1 cellular context compared by ENCODE assay signal in the genomic region with DNA sequence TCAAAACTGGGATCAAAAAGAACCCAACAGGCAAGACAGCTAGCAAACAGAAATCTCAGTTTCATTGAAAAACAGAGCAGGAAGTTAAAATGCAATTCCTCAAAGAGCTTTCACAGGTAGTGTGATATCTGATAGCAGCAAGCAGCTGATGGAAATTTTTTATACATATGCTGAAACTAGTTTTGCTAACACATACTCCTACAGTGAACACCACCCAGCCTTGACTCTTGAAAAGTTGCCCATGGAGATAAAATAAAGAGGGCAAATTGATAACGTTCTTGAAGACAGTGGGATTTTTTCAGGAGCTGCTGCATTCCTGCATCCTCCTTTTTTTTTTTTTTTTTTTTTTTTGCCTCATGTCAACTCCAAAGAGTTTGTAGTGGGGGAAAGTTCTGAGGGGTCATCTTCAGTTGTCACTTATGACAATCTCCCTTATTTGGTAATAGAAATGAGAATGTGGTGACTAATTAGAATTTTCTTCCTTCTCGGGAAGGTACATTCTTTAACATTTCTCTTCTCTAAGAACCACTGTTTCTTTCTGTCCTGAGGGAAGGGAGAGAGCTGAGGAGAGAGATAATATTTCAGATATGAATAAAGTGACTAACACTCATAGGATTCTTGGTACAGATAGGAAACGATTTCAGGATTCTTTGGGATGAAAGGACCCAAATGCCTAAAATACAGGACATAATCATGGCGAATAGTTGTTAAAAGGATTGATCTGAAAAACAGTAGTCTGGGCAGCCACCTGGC.
TF ChIP-seq lines count a peak whose summit lies in the region.

No MANE protein-coding gene starts in this region.

TF ChIP-seq in GM23338, 12 proteins besides CTCF, POLR2A, EP300 and RAD21:
- TF ChIP-seq, protein P1, sequence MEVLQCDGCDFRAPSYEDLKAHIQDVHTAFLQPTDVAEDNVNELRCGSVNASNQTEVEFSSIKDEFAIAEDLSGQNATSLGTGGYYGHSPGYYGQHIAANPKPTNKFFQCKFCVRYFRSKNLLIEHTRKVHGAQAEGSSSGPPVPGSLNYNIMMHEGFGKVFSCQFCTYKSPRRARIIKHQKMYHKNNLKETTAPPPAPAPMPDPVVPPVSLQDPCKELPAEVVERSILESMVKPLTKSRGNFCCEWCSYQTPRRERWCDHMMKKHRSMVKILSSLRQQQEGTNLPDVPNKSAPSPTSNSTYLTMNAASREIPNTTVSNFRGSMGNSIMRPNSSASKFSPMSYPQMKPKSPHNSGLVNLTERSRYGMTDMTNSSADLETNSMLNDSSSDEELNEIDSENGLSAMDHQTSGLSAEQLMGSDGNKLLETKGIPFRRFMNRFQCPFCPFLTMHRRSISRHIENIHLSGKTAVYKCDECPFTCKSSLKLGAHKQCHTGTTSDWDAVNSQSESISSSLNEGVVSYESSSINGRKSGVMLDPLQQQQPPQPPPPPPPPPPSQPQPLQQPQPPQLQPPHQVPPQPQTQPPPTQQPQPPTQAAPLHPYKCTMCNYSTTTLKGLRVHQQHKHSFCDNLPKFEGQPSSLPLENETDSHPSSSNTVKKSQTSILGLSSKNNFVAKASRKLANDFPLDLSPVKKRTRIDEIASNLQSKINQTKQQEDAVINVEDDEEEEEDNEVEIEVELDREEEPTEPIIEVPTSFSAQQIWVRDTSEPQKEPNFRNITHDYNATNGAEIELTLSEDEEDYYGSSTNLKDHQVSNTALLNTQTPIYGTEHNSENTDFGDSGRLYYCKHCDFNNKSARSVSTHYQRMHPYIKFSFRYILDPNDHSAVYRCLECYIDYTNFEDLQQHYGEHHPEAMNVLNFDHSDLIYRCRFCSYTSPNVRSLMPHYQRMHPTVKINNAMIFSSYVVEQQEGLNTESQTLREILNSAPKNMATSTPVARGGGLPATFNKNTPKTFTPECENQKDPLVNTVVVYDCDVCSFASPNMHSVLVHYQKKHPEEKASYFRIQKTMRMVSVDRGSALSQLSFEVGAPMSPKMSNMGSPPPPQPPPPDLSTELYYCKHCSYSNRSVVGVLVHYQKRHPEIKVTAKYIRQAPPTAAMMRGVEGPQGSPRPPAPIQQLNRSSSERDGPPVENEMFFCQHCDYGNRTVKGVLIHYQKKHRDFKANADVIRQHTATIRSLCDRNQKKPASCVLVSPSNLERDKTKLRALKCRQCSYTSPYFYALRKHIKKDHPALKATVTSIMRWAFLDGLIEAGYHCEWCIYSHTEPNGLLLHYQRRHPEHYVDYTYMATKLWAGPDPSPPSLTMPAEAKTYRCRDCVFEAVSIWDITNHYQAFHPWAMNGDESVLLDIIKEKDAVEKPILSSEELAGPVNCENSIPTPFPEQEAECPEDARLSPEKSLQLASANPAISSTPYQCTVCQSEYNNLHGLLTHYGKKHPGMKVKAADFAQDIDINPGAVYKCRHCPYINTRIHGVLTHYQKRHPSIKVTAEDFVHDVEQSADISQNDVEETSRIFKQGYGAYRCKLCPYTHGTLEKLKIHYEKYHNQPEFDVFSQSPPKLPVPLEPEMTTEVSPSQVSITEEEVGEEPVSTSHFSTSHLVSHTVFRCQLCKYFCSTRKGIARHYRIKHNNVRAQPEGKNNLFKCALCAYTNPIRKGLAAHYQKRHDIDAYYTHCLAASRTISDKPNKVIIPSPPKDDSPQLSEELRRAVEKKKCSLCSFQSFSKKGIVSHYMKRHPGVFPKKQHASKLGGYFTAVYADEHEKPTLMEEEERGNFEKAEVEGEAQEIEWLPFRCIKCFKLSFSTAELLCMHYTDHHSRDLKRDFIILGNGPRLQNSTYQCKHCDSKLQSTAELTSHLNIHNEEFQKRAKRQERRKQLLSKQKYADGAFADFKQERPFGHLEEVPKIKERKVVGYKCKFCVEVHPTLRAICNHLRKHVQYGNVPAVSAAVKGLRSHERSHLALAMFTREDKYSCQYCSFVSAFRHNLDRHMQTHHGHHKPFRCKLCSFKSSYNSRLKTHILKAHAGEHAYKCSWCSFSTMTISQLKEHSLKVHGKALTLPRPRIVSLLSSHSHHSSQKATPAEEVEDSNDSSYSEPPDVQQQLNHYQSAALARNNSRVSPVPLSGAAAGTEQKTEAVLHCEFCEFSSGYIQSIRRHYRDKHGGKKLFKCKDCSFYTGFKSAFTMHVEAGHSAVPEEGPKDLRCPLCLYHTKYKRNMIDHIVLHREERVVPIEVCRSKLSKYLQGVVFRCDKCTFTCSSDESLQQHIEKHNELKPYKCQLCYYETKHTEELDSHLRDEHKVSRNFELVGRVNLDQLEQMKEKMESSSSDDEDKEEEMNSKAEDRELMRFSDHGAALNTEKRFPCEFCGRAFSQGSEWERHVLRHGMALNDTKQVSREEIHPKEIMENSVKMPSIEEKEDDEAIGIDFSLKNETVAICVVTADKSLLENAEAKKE (CRISPR knock-in tag; IDR thresholded peaks at IDR 0.05), result no peak
- TF ChIP-seq EZH2 (IDR thresholded peaks at IDR 0.05; ENCODE audit: low read depth, unreplicated experiment) (no peak), JUNB (IDR thresholded peaks at IDR 0.05; ENCODE audit: unreplicated experiment) (no peak), POLR2AphosphoS5 (IDR thresholded peaks at IDR 0.05; ENCODE audit: low read depth) (no peak), CREB1 (CRISPR knock-in tag; IDR thresholded peaks at IDR 0.05; ENCODE audit: low read depth) (no peak), ZNF114 (CRISPR knock-in tag; IDR thresholded peaks at IDR 0.05) (no peak)
- TF ChIP-seq, protein P2, sequence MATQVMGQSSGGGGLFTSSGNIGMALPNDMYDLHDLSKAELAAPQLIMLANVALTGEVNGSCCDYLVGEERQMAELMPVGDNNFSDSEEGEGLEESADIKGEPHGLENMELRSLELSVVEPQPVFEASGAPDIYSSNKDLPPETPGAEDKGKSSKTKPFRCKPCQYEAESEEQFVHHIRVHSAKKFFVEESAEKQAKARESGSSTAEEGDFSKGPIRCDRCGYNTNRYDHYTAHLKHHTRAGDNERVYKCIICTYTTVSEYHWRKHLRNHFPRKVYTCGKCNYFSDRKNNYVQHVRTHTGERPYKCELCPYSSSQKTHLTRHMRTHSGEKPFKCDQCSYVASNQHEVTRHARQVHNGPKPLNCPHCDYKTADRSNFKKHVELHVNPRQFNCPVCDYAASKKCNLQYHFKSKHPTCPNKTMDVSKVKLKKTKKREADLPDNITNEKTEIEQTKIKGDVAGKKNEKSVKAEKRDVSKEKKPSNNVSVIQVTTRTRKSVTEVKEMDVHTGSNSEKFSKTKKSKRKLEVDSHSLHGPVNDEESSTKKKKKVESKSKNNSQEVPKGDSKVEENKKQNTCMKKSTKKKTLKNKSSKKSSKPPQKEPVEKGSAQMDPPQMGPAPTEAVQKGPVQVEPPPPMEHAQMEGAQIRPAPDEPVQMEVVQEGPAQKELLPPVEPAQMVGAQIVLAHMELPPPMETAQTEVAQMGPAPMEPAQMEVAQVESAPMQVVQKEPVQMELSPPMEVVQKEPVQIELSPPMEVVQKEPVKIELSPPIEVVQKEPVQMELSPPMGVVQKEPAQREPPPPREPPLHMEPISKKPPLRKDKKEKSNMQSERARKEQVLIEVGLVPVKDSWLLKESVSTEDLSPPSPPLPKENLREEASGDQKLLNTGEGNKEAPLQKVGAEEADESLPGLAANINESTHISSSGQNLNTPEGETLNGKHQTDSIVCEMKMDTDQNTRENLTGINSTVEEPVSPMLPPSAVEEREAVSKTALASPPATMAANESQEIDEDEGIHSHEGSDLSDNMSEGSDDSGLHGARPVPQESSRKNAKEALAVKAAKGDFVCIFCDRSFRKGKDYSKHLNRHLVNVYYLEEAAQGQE (IDR thresholded peaks at IDR 0.05; ENCODE audit: unreplicated experiment), result no peak
